1 cellular context compared by ENCODE assay signal in genomic region chr10:15640536-15641085, GRCh38.
TF ChIP-seq lines count a peak whose summit lies in the region.

No MANE protein-coding gene starts in this region.

TF ChIP-seq in H1, 55 proteins besides CTCF, POLR2A, EP300 and RAD21 (continued from another document):
- no peak for TF ChIP-seq ATF3 (IDR thresholded peaks at IDR 0.05; ENCODE audit: insufficient read depth, low read depth, low read length)
- TF ChIP-seq YY1 (IDR thresholded peaks at IDR 0.05; ENCODE audit: low read depth, low read length): no peak
- TF ChIP-seq CHD7 (IDR thresholded peaks at IDR 0.05; ENCODE audit: insufficient replicate concordance, low read length): no peak
- no peak for TF ChIP-seq EGR1 (IDR thresholded peaks at IDR 0.05; ENCODE audit: borderline replicate concordance, low read depth, low read length)
- no peak for TF ChIP-seq CHD2 (IDR thresholded peaks at IDR 0.05; ENCODE audit: low read length)
- TF ChIP-seq CEBPB (IDR thresholded peaks at IDR 0.05; ENCODE audit: low read depth, low read length): no peak
- TF ChIP-seq RNF2 (IDR thresholded peaks at IDR 0.05; ENCODE audit: borderline replicate concordance, low read depth, low read length, missing control alignments, poor library complexity, severe bottlenecking): no peak
- TF ChIP-seq CHD1 (IDR thresholded peaks at IDR 0.05; ENCODE audit: low read depth, low read length): no peak
